ENCODE assay signal across 9 cellular contexts in genomic region chr1:153771841-153772593, GRCh38. TPM values are rescaled to one million over a fixed set of nuclear protein-coding genes. Genes with fewer than 3 reads are reported as not detected.
DNase-seq lines count a peak whose midpoint lies in the region; ATAC-seq and TF ChIP-seq lines count a peak whose summit lies in the region.
"Had no signal": no experiment of that assay in that cellular context is flagged by ENCODE, and none has a peak within 500 bp of the region (broad histone marks: within the 10 kb centered on the region; RNA-seq: fewer than 3 reads in every experiment).

No MANE protein-coding gene starts in this region.

- H3F3A ChIP-seq in Loucy (ENCODE audit: low read depth) = no peaks in the 10 kb centered on the region; the same call in 1 of the 2 replicates

- H3K27me3 Mint-ChIP-seq in endodermal cell (ENCODE audit: insufficient read depth) (no peaks in the 10 kb centered on the region), osteocyte (ENCODE audit: unreplicated experiment) (no peaks in the 10 kb centered on the region)

- no peak for ATAC-seq in GM21786 (IDR thresholded peaks at IDR 0.05; ENCODE audit: unreplicated experiment)
- no peak for ATAC-seq in GM21619 (IDR thresholded peaks at IDR 0.05; ENCODE audit: unreplicated experiment)
- ATAC-seq in GM19023 (IDR thresholded peaks at IDR 0.05; ENCODE audit: unreplicated experiment) = no peak

- peaks cover 56% of the 10 kb centered on the region for H3K36me3 Mint-ChIP-seq in endodermal cell (ENCODE audit: low read depth)
- H3K36me3 Mint-ChIP-seq in osteocyte (ENCODE audit: unreplicated experiment) = peaks cover 29% of the 10 kb centered on the region

- H3K27ac Mint-ChIP-seq in endodermal cell (no peak overlapping the region), osteocyte (ENCODE audit: unreplicated experiment) (no peak overlapping the region)

- no peak overlapping the region for H3K27ac ChIP-seq in endodermal cell (ENCODE audit: low read depth, low read length)

- TF ChIP-seq CTCF in Loucy (conservative IDR thresholded peaks at IDR 0.05; ENCODE audit: low read length) (peak; percentile 60), endodermal cell (conservative IDR thresholded peaks at IDR 0.05) (peak; percentile 76), osteocyte (IDR thresholded peaks at IDR 0.05) (peak; percentile 52)

- 83 to 84% methylated on average over 14 to 21 of the region's 21 CpGs for WGBS in endodermal cell (ENCODE audit: insufficient coverage in 1 of 2, insufficient read length in 1 of 2), 2 experiments

- H3K4me3 Mint-ChIP-seq in endodermal cell = no peak overlapping the region
- no peak overlapping the region for H3K4me3 Mint-ChIP-seq in osteocyte (ENCODE audit: unreplicated experiment)

- no peak overlapping the region for H3K9ac ChIP-seq in Loucy (ENCODE audit: low read depth, low read length, poor library complexity, severe bottlenecking)
- H3K9ac ChIP-seq in endodermal cell (ENCODE audit: extremely low read depth, low read length, poor library complexity, severe bottlenecking) = no peak overlapping the region

- H3K36me3 ChIP-seq in Loucy (ENCODE audit: insufficient read depth, low read length) (peaks cover 26% of the 10 kb centered on the region; the same call in 1 of the 2 replicates), endodermal cell (ENCODE audit: control insufficient read depth, insufficient read depth, low read length) (peaks cover 74% of the 10 kb centered on the region)

- H3K79me2 ChIP-seq in Loucy (ENCODE audit: insufficient read depth, low read length) = no peaks in the 10 kb centered on the region

- no peak overlapping the region for H3K4me2 ChIP-seq in Loucy (ENCODE audit: low read depth, low read length, poor library complexity, severe bottlenecking)

- no peaks in the 10 kb centered on the region for H4K20me1 ChIP-seq in Loucy (ENCODE audit: insufficient read depth, low read length, poor library complexity, severe bottlenecking)

- H3K9me2 ChIP-seq in Loucy (replicated peaks; ENCODE audit: low read depth, low read length) = no peaks in the 10 kb centered on the region

- H3K9me3 ChIP-seq in Loucy (ENCODE audit: insufficient read depth, low read depth, low read length) = no peaks in the 10 kb centered on the region
- H3K9me3 ChIP-seq in endodermal cell (ENCODE audit: control insufficient read depth, low read length) = no peaks in the 10 kb centered on the region

- H3K4me1 Mint-ChIP-seq in endodermal cell (peaks cover 12% of the 10 kb centered on the region), osteocyte (ENCODE audit: unreplicated experiment) (peaks cover 19% of the 10 kb centered on the region)

- peaks cover 17% of the 10 kb centered on the region for H3K4me1 ChIP-seq in Loucy (ENCODE audit: insufficient read depth, low read length, poor library complexity, severe bottlenecking)
- peaks cover 2% of the 10 kb centered on the region for H3K4me1 ChIP-seq in endodermal cell (ENCODE audit: control insufficient read depth, insufficient read depth, low read length)

- no peak overlapping the region for H2AFZ ChIP-seq in Loucy (ENCODE audit: low read length)

- no peaks in the 10 kb centered on the region for H3K27me3 ChIP-seq in Loucy (ENCODE audit: insufficient read depth, low read length, poor library complexity, severe bottlenecking)
- H3K27me3 ChIP-seq in endodermal cell (ENCODE audit: control insufficient read depth, insufficient read depth, low read length, poor library complexity, severe bottlenecking) = no peaks in the 10 kb centered on the region

- DNase-seq in D341Med (ENCODE audit: low spot score) (peak; percentile 69), endodermal cell (peak; percentile 89), osteocyte (ENCODE audit: extremely low spot score, unreplicated experiment) (no peak), DMS79 (lab: John Stamatoyannopoulos, UW) (no peak)
- DNase-seq: activated naive CD4-positive, alpha-beta T cell had no signal

- H3K4me3 ChIP-seq in Loucy (ENCODE audit: low read length, poor library complexity, severe bottlenecking) (no peak overlapping the region), endodermal cell (ENCODE audit: low read length) (no peak overlapping the region)

- H3K9me3 Mint-ChIP-seq in endodermal cell (no peaks in the 10 kb centered on the region), osteocyte (ENCODE audit: unreplicated experiment) (no peaks in the 10 kb centered on the region)

RNA-seq across cellular contexts. Expression of gene SLC27A3, which starts 3.2 kb away (rescaled TPM):
- total RNA-seq in endodermal cell (10 to 100 TPM; 60.6 to 64.5 TPM), osteocyte (9.9 and 11.9 TPM in 2 replicates)
- 18.9 TPM for polyA plus RNA-seq in endodermal cell (2013, experiment 1 of 2)
- polyA plus RNA-seq in endodermal cell (2013, experiment 2 of 2) = 18.1 TPM

RNA-seq across cellular contexts. Expression of gene INTS3, which starts 44.2 kb away (rescaled TPM):
- total RNA-seq in endodermal cell (100 to 1,000 TPM in 1 of 2 donors, 10 to 100 TPM in 1; 94.4 to 117 TPM), osteocyte (62.7 and 65.9 TPM in 2 replicates)
- 64.8 TPM for polyA plus RNA-seq in endodermal cell (2013, experiment 1 of 2)
- polyA plus RNA-seq in endodermal cell (2013, experiment 2 of 2) = 56.5 TPM

Comparison
In these comparisons a context has a peak if more than half of its experiments do, and no peak if none do; other contexts are left out.
1. DNase-seq: peak in D341Med (single experiment) and endodermal cell (single experiment); none in osteocyte (single experiment) and DMS79 (single experiment).
2. Peak in every context shown above with its lines, with median percentiles within 50 percentile points of each other: CTCF ChIP-seq.